In the genomic region with DNA sequence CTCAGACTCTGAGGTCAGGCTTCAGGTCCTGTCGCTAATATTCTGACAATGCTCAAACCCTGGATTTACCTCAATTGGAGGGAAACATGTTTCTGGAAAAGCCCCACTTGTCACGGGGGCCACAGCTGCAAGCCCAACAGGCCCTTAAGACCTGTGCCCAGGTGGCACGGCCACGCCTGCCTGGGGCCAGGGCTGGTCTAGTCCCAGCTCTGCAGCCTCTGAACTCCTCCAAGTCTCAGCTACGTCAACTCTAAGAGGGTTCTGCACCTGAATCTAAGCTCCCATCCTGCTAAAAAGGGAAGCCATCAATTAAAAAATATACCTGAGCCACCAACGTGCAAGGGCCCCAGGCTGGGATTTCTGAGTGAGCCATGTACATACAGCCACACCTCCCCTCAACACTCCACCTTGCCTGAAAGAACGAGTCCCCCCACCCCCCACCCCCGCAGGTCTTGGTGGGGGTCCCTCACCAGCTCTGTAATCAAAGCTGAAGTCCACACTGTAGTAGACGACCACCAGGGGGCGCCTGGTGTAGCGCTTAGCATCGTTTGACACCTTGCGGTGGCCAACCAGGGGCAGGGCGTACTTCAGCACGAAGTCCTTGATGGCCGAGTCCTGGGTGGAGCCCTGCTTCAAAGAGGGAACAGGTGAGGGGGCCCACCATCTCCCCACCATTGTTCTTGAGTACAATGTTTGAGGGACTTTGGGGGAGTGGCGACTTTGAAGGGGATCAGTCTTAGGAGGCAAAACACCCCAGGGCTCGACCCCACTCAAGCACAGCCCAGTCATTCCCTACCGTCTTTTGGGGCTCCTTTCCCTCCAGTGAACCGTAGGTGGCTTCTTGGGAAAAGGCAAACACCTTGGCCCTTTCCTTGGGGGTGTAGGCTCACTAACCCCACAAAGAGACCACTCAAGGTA, we compare ENCODE assay signal across 1 cellular context.
A peak's percentile ranks its signal among the peaks of the same experiment; 100 is the strongest.
TF ChIP-seq lines count a peak whose summit lies in the region.

No MANE protein-coding gene starts in this region.

TF ChIP-seq in H1, 55 proteins besides CTCF, POLR2A, EP300 and RAD21 (continued from another document):
- TF ChIP-seq, protein P1, sequence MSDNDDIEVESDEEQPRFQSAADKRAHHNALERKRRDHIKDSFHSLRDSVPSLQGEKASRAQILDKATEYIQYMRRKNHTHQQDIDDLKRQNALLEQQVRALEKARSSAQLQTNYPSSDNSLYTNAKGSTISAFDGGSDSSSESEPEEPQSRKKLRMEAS (IDR thresholded peaks at IDR 0.05) = peak; percentile 81
- TF ChIP-seq GABPA (IDR thresholded peaks at IDR 0.05; ENCODE audit: borderline replicate concordance, insufficient read depth, low read length) (no peak), GTF2F1 (IDR thresholded peaks at IDR 0.05; ENCODE audit: borderline replicate concordance, low read depth, low read length) (no peak), TBP (IDR thresholded peaks at IDR 0.05; ENCODE audit: low read depth, low read length) (no peak), SUZ12 (IDR thresholded peaks at IDR 0.05; ENCODE audit: low read length) (no peak), KDM1A (IDR thresholded peaks at IDR 0.05; ENCODE audit: borderline replicate concordance, low read length) (peak; percentile 31; the same call in 1 of the 2 replicates), SIN3A (conservative IDR thresholded peaks at IDR 0.05 in 1 of 2, IDR thresholded peaks at IDR 0.05 in 1 of 2; ENCODE audit: low read depth in 1 of 2, low read length in 2 of 2) (0 out of 4 replicates have a peak, but pooled peaks of 1 of the 2 experiments have one; percentile 62), HDAC2 (IDR thresholded peaks at IDR 0.05; ENCODE audit: borderline replicate concordance in 1 of 2, low read depth in 2 of 2, low read length in 2 of 2) (no peak)
